Comparison of ENCODE assay signal across 9 cellular contexts in genomic region chr12:108884116-108885012, GRCh38. TPM values are rescaled to one million over a fixed set of nuclear protein-coding genes. Genes with fewer than 3 reads are reported as not detected.
DNase-seq lines count a peak whose midpoint lies in the region; ATAC-seq and TF ChIP-seq lines count a peak whose summit lies in the region.
"Had no signal": no experiment of that assay in that cellular context is flagged by ENCODE, and none has a peak within 500 bp of the region (broad histone marks: within the 10 kb centered on the region; RNA-seq: fewer than 3 reads in every experiment).

No MANE protein-coding gene starts in this region.

- H3K9ac ChIP-seq in NT2/D1 (ENCODE audit: insufficient read length, low read depth), result no peak overlapping the region

- no peak overlapping the region for H3K27ac ChIP-seq in prostate gland

- intact Hi-C loops in prostate gland (cut with DNase I), result no loop called here

- H3K36me3 ChIP-seq in NT2/D1 (ENCODE audit: insufficient read depth, insufficient read length, low read length), result no peaks in the 10 kb centered on the region
- no peaks in the 10 kb centered on the region for H3K36me3 ChIP-seq in prostate gland

- no peaks in the 10 kb centered on the region for H3K9me3 ChIP-seq in NT2/D1 (ENCODE audit: insufficient read depth, low read length)
- H3K9me3 ChIP-seq in prostate gland, result no peaks in the 10 kb centered on the region

- peak; percentile 66 for TF ChIP-seq CTCF in fibroblast of mammary gland (conservative IDR thresholded peaks at IDR 0.05; ENCODE audit: control insufficient read depth, insufficient read depth, low read depth, low read length)
- TF ChIP-seq CTCF in prostate gland (IDR thresholded peaks at IDR 0.05), result peak in 3 of 4 experiments; percentile 19 to 49 (median 37)

- peak; percentile 7 for DNase-seq in NCI-H510A treated with DMSO at 0.1 percent for 48 hours (lab: John Stamatoyannopoulos, UW)
- no peak for DNase-seq in NCI-H510A (lab: John Stamatoyannopoulos, UW)
- DNase-seq in NT2/D1 (ENCODE audit: low read depth, low spot score), result peak; percentile 42
- DNase-seq in activated T-cell treated with anti-CD3 and anti-CD28 coated beads for 1 hour (ENCODE audit: low read depth), result peak; percentile 57
- peak; percentile 42 for DNase-seq in fibroblast of mammary gland (ENCODE audit: low read depth)
- DNase-seq in prostate gland (ENCODE audit: low spot score), result peak; percentile 5
- no peak for DNase-seq in amniotic stem cell (lab: John Stamatoyannopoulos, UW)

- H3K27me3 ChIP-seq in NT2/D1 (ENCODE audit: insufficient read depth, insufficient read length) (no peaks in the 10 kb centered on the region), prostate gland (replicated peaks; ENCODE audit: insufficient read depth) (no peaks in the 10 kb centered on the region)

- H3K4me3 ChIP-seq in NT2/D1 (ENCODE audit: insufficient read length, low read depth) (no peak overlapping the region), fibroblast of mammary gland (ENCODE audit: control insufficient read depth, low read depth, low read length) (no peak overlapping the region), prostate gland (no peak overlapping the region)

- no peak for TF ChIP-seq POLR2A in prostate gland (IDR thresholded peaks at IDR 0.05)

- peaks cover 13% of the 10 kb centered on the region for H3K4me1 ChIP-seq in NT2/D1 (ENCODE audit: insufficient read depth, insufficient read length)
- no peaks in the 10 kb centered on the region for H3K4me1 ChIP-seq in prostate gland (replicated peaks)

- no peak for ATAC-seq in HG03097 (IDR thresholded peaks at IDR 0.05; ENCODE audit: low FRiP score, unreplicated experiment)

- 53% methylated on average over 16 of the region's 16 CpGs for WGBS in prostate gland

RNA-seq across cellular contexts. Expression of gene DAO, which starts 4.5 kb away (rescaled TPM):
- not detected for total RNA-seq in prostate gland
- total RNA-seq: glomerular endothelial cell had no signal

RNA-seq across cellular contexts. Expression of gene SSH1, which starts 27.0 kb away (rescaled TPM):
- total RNA-seq in prostate gland, result 10 to 100 TPM; 11.0 to 37.2 TPM

Comparison
In these comparisons a context has a peak if more than half of its experiments do, and no peak if none do; other contexts are left out.
1. DNase-seq: peak in NCI-H510A treated with DMSO at 0.1 percent for 48 hours (single experiment), NT2/D1 (single experiment), activated T-cell treated with anti-CD3 and anti-CD28 coated beads for 1 hour (single experiment), fibroblast of mammary gland (single experiment) and prostate gland (single experiment); none in NCI-H510A (single experiment) and amniotic stem cell (single experiment).